ENCODE assay signal across 18 cellular contexts in genomic region chr1:199311478-199312242, GRCh38.
"Had no signal": no experiment of that assay in that cellular context is flagged by ENCODE, and none has a peak within 500 bp of the region (broad histone marks: within the 10 kb centered on the region; RNA-seq: fewer than 3 reads in every experiment).

No MANE protein-coding gene starts in this region.

- H3K9me3 Mint-ChIP-seq: activated CD8-positive, alpha-beta T cell treated with anti-CD3 and anti-CD28 coated beads for 36 hours; activated naive CD4-positive, alpha-beta T cell treated with anti-CD3 and anti-CD28 coated beads for 36 hours; activated T-helper 17 cell treated with anti-CD3 and anti-CD28 coated beads, Interleukin-2, amount 50 U/mL, for 72 hours; effector memory CD8-positive, alpha-beta T cell; natural killer cell; stimulated activated naive CD8-positive, alpha-beta T cell treated with anti-CD3 and anti-CD28 coated beads, Interleukin-15, Interleukin-2, amounts not matched to agents 100 ng/mL and 50 ng/mL, for 24 hours had no signal

- FAIRE-seq: islet of Langerhans had no signal

- H3K27me3 ChIP-seq: body of pancreas, upper lobe of right lung had no signal

- H3K9me3 ChIP-seq: body of pancreas, mucosa of descending colon, upper lobe of right lung had no signal

- H3K27ac Mint-ChIP-seq: activated CD4-positive, alpha-beta T cell treated with anti-CD3 and anti-CD28 coated beads for 36 hours; activated CD8-positive, alpha-beta T cell treated with anti-CD3 and anti-CD28 coated beads for 36 hours; activated naive CD4-positive, alpha-beta T cell treated with anti-CD3 and anti-CD28 coated beads for 36 hours; activated T-helper 17 cell treated with anti-CD3 and anti-CD28 coated beads, Interleukin-2, amount 50 U/mL, for 72 hours; effector memory CD8-positive, alpha-beta T cell; natural killer cell; stimulated activated naive CD8-positive, alpha-beta T cell treated with anti-CD3 and anti-CD28 coated beads, Interleukin-15, Interleukin-2, amounts not matched to agents 100 ng/mL and 50 ng/mL, for 24 hours had no signal

- DNase-seq: activated CD4-positive, alpha-beta T cell treated with anti-CD3 and anti-CD28 coated beads for 36 hours; activated CD8-positive, alpha-beta T cell treated with anti-CD3 and anti-CD28 coated beads for 36 hours; activated naive CD4-positive, alpha-beta T cell treated with anti-CD3 and anti-CD28 coated beads for 36 hours; body of pancreas; central memory CD4-positive, alpha-beta T cell; cortex of kidney; effector memory CD8-positive, alpha-beta T cell; erythroblast; hippocampal formation; mucosa of descending colon; natural killer cell; stimulated activated CD4-positive, alpha-beta T cell treated with anti-CD3 and anti-CD28 coated beads, Interleukin-4, amount 100 ng/mL, for 1 hour; T1000; upper lobe of right lung had no signal

- H3K4me1 ChIP-seq: body of pancreas, upper lobe of right lung had no signal

- H3K36me3 Mint-ChIP-seq: natural killer cell had no signal

- H3K36me3 ChIP-seq: upper lobe of right lung had no signal

- H3K4me3 ChIP-seq: body of pancreas, mucosa of descending colon, upper lobe of right lung had no signal

- H3K4me3 Mint-ChIP-seq: activated CD4-positive, alpha-beta T cell treated with anti-CD3 and anti-CD28 coated beads for 36 hours; activated CD8-positive, alpha-beta T cell treated with anti-CD3 and anti-CD28 coated beads for 36 hours; activated naive CD4-positive, alpha-beta T cell treated with anti-CD3 and anti-CD28 coated beads for 36 hours; activated T-helper 17 cell treated with anti-CD3 and anti-CD28 coated beads, Interleukin-2, amount 50 U/mL, for 72 hours; effector memory CD8-positive, alpha-beta T cell; natural killer cell; stimulated activated naive CD8-positive, alpha-beta T cell treated with anti-CD3 and anti-CD28 coated beads, Interleukin-15, Interleukin-2, amounts not matched to agents 100 ng/mL and 50 ng/mL, for 24 hours had no signal

- H3K27ac ChIP-seq: body of pancreas, upper lobe of right lung, VCaP had no signal

- ATAC-seq: activated CD4-positive, alpha-beta T cell treated with anti-CD3 and anti-CD28 coated beads for 36 hours; activated CD8-positive, alpha-beta T cell treated with anti-CD3 and anti-CD28 coated beads for 36 hours; activated T-helper 17 cell treated with anti-CD3 and anti-CD28 coated beads, Interleukin-2, amount 50 U/mL, for 72 hours; body of pancreas; effector memory CD8-positive, alpha-beta T cell; mucosa of descending colon; natural killer cell; upper lobe of right lung had no signal
